In the genomic region with DNA sequence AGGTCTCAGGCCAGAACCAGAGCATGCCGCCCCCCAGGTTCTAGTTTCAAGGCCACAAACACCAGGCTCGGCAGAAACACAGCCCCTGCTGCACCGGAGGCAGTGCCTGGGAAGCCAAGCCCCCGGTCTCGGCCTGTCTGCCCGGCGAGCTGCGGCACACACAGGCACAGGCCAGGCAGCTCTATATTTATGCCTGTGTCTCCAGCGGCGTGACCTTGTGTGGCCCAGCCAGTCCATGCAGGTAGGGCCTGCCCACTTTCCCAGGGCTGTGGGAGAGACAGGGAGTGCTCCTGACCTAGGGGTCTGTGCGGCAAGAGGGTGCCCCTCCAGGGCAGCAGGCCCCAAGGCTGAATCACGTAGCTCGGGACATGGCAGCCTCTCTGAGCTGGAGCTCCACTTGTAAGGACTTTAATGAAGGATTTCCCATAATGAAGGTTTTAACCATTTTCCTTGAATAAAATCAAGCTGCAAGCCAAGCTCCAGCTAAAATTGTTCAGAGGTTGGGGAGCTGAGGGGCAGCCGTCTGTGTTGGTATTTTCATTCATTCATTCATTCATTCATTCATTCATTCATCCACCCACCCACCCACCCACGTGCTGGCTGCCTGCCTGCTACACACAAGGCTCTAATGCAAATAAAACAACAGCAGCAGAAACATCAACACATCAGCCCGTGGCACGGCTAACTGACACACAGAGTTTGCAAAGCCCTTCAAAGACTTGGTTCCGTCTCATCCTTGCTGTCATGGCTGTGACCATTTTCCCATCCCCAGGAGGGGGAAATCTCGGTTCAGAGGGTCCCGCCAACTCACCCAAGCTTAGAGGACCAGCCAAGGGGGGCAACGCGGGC, we compare ENCODE assay signal across 13 cellular contexts.
DNase-seq lines count a peak whose midpoint lies in the region; ATAC-seq and TF ChIP-seq lines count a peak whose summit lies in the region.
"Had no signal": no experiment of that assay in that cellular context is flagged by ENCODE, and none has a peak within 500 bp of the region (broad histone marks: within the 10 kb centered on the region; RNA-seq: fewer than 3 reads in every experiment).

No MANE protein-coding gene starts in this region.

- H3K4me3 ChIP-seq in AG04449 (ENCODE audit: low read depth, low read length) (peak overlapping the region; percentile 89), fibroblast of pulmonary artery (replicated peaks; ENCODE audit: low read depth, low read length) (peak overlapping the region; percentile 66), parathyroid adenoma (ENCODE audit: low read depth, low read length) (peak overlapping the region; percentile 67)

- no peaks in the 10 kb centered on the region for H3K9me3 Mint-ChIP-seq in T-helper 2 cell treated with Interferon-gamma antibody and Interleukin-4, amounts not matched to agents 5 μg/mL and 100 μg/mL, for 36 hours
- H3K9me3 Mint-ChIP-seq: CD4-positive, CD25-positive, alpha-beta regulatory T cell; endodermal cell had no signal

- no peaks in the 10 kb centered on the region for H3K9me3 ChIP-seq in parathyroid adenoma (ENCODE audit: control insufficient read depth, low read length)

- CTCF ChIA-PET in AG04449 (lab: Yijun Ruan, JAX), result interaction anchor here (0.9 to 10.1 kb wide), 5 partner anchors 13 to 384 kb away, joined by 3 to 70 read pairs (median 6); no protein-coding TSS in a partner anchor
- CTCF ChIA-PET in RWPE1 (lab: Yijun Ruan, JAX), result interaction anchor here (0.6 to 1.1 kb wide), 2 partner anchors 13 to 110 kb away, joined by 3 to 6 read pairs; no protein-coding TSS in a partner anchor

- H3K27me3 ChIP-seq in parathyroid adenoma (ENCODE audit: control insufficient read depth, insufficient read depth, low read length), result no peaks in the 10 kb centered on the region

- no peak for ATAC-seq in GM19467 (IDR thresholded peaks at IDR 0.05; ENCODE audit: unreplicated experiment)

- no peak overlapping the region for H3K9ac ChIP-seq in parathyroid adenoma

- H3K4me2 ChIP-seq in parathyroid adenoma (ENCODE audit: low read length), result peak overlapping the region; percentile 79

- no peaks in the 10 kb centered on the region for H3K27me3 Mint-ChIP-seq in T-helper 2 cell treated with Interferon-gamma antibody and Interleukin-4, amounts not matched to agents 5 μg/mL and 100 μg/mL, for 36 hours (ENCODE audit: low read depth)
- H3K27me3 Mint-ChIP-seq: CD4-positive, CD25-positive, alpha-beta regulatory T cell had no signal

- peak overlapping the region; percentile 96 for H3K27ac ChIP-seq in RWPE1
- H3K27ac ChIP-seq in parathyroid adenoma, result peak overlapping the region; percentile 59

- peaks cover 27% of the 10 kb centered on the region for H3K4me1 ChIP-seq in parathyroid adenoma

- H3K36me3 ChIP-seq in parathyroid adenoma (ENCODE audit: control insufficient read depth, insufficient read depth, low read length), result no peaks in the 10 kb centered on the region

- TF ChIP-seq CTCF in AG04449 (IDR thresholded peaks at IDR 0.05; ENCODE audit: insufficient read depth, low read length, missing control alignments) (no peak), RWPE1 (conservative IDR thresholded peaks at IDR 0.05; ENCODE audit: low read depth) (no peak), fibroblast of pulmonary artery (IDR thresholded peaks at IDR 0.05; ENCODE audit: low read length, missing control alignments) (no peak), parathyroid adenoma (IDR thresholded peaks at IDR 0.05) (no peak)

- no peak overlapping the region for H2AFZ ChIP-seq in parathyroid adenoma

- POLR2A ChIA-PET in AG04449 (lab: Yijun Ruan, JAX), result interaction anchor here (0.7 to 3.1 kb wide), 3 partner anchors 24 to 211 kb away, joined by 3 to 18 read pairs (median 8); no protein-coding TSS in a partner anchor
- POLR2A ChIA-PET in RWPE1 (lab: Yijun Ruan, JAX; ENCODE audit: low non-redundant PET), result interaction anchor here (1.1 kb wide), 1 partner anchor 31 kb away, joined by 4 read pairs; no protein-coding TSS in a partner anchor

- H3K4me1 Mint-ChIP-seq in T-helper 2 cell treated with Interferon-gamma antibody and Interleukin-4, amounts not matched to agents 5 μg/mL and 100 μg/mL, for 36 hours (ENCODE audit: low read depth), result peaks cover 14% of the 10 kb centered on the region

- peaks cover 11% of the 10 kb centered on the region for H3K36me3 Mint-ChIP-seq in T-helper 2 cell treated with Interferon-gamma antibody and Interleukin-4, amounts not matched to agents 5 μg/mL and 100 μg/mL, for 36 hours (ENCODE audit: low read depth)

- no peak overlapping the region for H3K27ac Mint-ChIP-seq in T-helper 2 cell treated with Interferon-gamma antibody and Interleukin-4, amounts not matched to agents 5 μg/mL and 100 μg/mL, for 36 hours
- H3K27ac Mint-ChIP-seq: endodermal cell had no signal

- no peak overlapping the region for H3K4me3 Mint-ChIP-seq in T-helper 2 cell treated with Interferon-gamma antibody and Interleukin-4, amounts not matched to agents 5 μg/mL and 100 μg/mL, for 36 hours
- H3K4me3 Mint-ChIP-seq: endodermal cell had no signal

- peaks cover 32% of the 10 kb centered on the region for H3K79me2 ChIP-seq in parathyroid adenoma

- DNase-seq in AG04449 (ENCODE audit: low read depth, low spot score) (no peak), RWPE1 (ENCODE audit: low spot score) (no peak), fibroblast of pulmonary artery (ENCODE audit: low read depth) (no peak), NOMO-1 treated with DMSO at 0.1 percent for 48 hours (lab: John Stamatoyannopoulos, UW; ENCODE audit: unreplicated experiment) (no peak)
- DNase-seq in activated CD4-positive, CD25-positive, alpha-beta regulatory T cell (lab: John Stamatoyannopoulos, UW), result no peak
- DNase-seq in T-helper 2 cell treated with Interferon-gamma antibody and Interleukin-4, amounts not matched to agents 5 μg/mL and 100 μg/mL, for 36 hours (ENCODE audit: low spot score), result no peak
- DNase-seq: activated T-cell treated with anti-CD3 and anti-CD28 coated beads, Interleukin-2, amount 50 U/mL, for 1 hour; CD4-positive, CD25-positive, alpha-beta regulatory T cell; endodermal cell; NCI-H2081; T-helper 1 cell had no signal
